ENCODE assay signal across 8 cellular contexts in the genomic region with DNA sequence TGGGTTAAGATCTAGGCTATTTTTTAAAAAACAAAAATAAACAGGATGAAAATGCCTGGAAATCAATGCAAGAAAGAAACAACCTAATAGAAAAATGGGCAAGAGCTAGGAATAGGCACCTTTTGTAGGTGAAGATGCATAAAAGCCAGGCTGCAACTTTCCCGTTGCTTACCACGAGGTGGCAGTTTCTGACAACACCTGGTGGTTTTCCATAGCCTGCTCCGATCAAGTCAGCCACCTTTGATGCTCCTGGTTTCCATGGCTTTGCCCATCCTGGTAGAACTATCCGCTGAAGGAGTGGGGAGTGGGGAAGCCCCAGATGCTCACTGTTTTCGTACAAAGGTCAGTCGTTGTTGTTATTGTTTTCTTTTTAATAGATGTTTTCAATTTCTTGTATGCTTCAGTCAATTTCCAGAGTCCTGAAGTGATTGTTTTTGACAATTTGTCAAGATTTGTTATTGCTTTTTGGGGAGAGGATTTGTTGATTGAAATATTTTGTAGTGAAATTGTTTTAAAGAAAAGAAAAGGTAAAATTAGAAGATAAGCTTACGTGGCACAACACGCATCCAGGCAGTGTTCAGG. TPM values are rescaled to one million over a fixed set of nuclear protein-coding genes. Genes with fewer than 3 reads are reported as not detected.
A peak's percentile ranks its signal among the peaks of the same experiment; 100 is the strongest.
DNase-seq lines count a peak whose midpoint lies in the region; ATAC-seq and TF ChIP-seq lines count a peak whose summit lies in the region.

No MANE protein-coding gene starts in this region.

- H3K27ac Mint-ChIP-seq in glutamatergic neuron (ENCODE audit: unreplicated experiment) (no peak overlapping the region), natural killer cell (no peak overlapping the region)
- no peak overlapping the region for H3K27ac Mint-ChIP-seq in activated T-cell treated with anti-CD3 and anti-CD28 coated beads, Interleukin-2, amount 50 U/mL, for 24 hours

- no peaks in the 10 kb centered on the region for H4K20me1 ChIP-seq in PC-3 (ENCODE audit: low read length)

- H3K4me2 ChIP-seq in PC-3 (ENCODE audit: low read length) = no peak overlapping the region

- H3K36me3 ChIP-seq in PC-3 (ENCODE audit: low read depth, low read length) = no peaks in the 10 kb centered on the region

- H3K4me3 ChIP-seq in AG09309 (ENCODE audit: control insufficient read depth, low read depth, low read length) (no peak overlapping the region), PC-3 (ENCODE audit: low read length) (no peak overlapping the region)

- H3K9me3 Mint-ChIP-seq in glutamatergic neuron (ENCODE audit: unreplicated experiment) (peaks cover 6% of the 10 kb centered on the region), natural killer cell (no peaks in the 10 kb centered on the region)
- no peaks in the 10 kb centered on the region for H3K9me3 Mint-ChIP-seq in activated T-cell treated with anti-CD3 and anti-CD28 coated beads, Interleukin-2, amount 50 U/mL, for 24 hours

- H3K9ac ChIP-seq in PC-3 (ENCODE audit: low read length) = no peak overlapping the region

- CTCF ChIA-PET in PC-3 (lab: Charles Lee) = interaction anchor here (0.5 to 0.6 kb wide), 4 partner anchors 12 to 1192 kb away, joined by 3 to 5 read pairs (median 4); no protein-coding TSS in a partner anchor

- no TSS peak for BruUV-seq in PC-3 (replicated peaks; lab: Mats Ljungman, UMichigan)

- H3K4me1 Mint-ChIP-seq in glutamatergic neuron (ENCODE audit: low read depth, unreplicated experiment) (no peaks in the 10 kb centered on the region), natural killer cell (no peaks in the 10 kb centered on the region)
- no peaks in the 10 kb centered on the region for H3K4me1 Mint-ChIP-seq in activated T-cell treated with anti-CD3 and anti-CD28 coated beads, Interleukin-2, amount 50 U/mL, for 24 hours (ENCODE audit: low read depth)

- no peaks in the 10 kb centered on the region for H3F3A ChIP-seq in PC-3 (ENCODE audit: low read length, unreplicated experiment)

- H3K79me2 ChIP-seq in PC-3 (ENCODE audit: low read length) = no peaks in the 10 kb centered on the region

- H3K9me3 ChIP-seq in PC-3 (ENCODE audit: low read length) = no peaks in the 10 kb centered on the region

- H3K4me1 ChIP-seq in PC-3 (ENCODE audit: insufficient read depth, low read length) = no peaks in the 10 kb centered on the region

- no peak overlapping the region for H3K4me3 Mint-ChIP-seq in glutamatergic neuron (ENCODE audit: unreplicated experiment)
- no peak overlapping the region for H3K4me3 Mint-ChIP-seq in natural killer cell
- no peak overlapping the region for H3K4me3 Mint-ChIP-seq in activated T-cell treated with anti-CD3 and anti-CD28 coated beads, Interleukin-2, amount 50 U/mL, for 24 hours

- ATAC-seq in PC-3 = peak; percentile 92
- no peak for ATAC-seq in GM19397 (IDR thresholded peaks at IDR 0.05; ENCODE audit: unreplicated experiment)
- no peak for ATAC-seq in HG03097 (IDR thresholded peaks at IDR 0.05; ENCODE audit: low FRiP score, unreplicated experiment)
- ATAC-seq in natural killer cell = no peak

- H3K27me3 Mint-ChIP-seq in glutamatergic neuron (ENCODE audit: unreplicated experiment) (no peaks in the 10 kb centered on the region), natural killer cell (ENCODE audit: low read depth in 2 of 2) (peaks cover 15 to 20% of the 10 kb centered on the region in 2 donors)
- peaks cover 5% of the 10 kb centered on the region for H3K27me3 Mint-ChIP-seq in activated T-cell treated with anti-CD3 and anti-CD28 coated beads, Interleukin-2, amount 50 U/mL, for 24 hours

- POLR2A ChIA-PET in PC-3 (lab: Charles Lee; ENCODE audit: unreplicated experiment) = no interaction called here

- TF ChIP-seq CTCF in AG09309 (IDR thresholded peaks at IDR 0.05; ENCODE audit: control insufficient read depth, insufficient read depth, low read depth, low read length, missing control alignments) (peak; percentile 56), PC-3 (conservative IDR thresholded peaks at IDR 0.05; ENCODE audit: low read depth, low read length) (peak; percentile 86), glutamatergic neuron (IDR thresholded peaks at IDR 0.05; ENCODE audit: partially characterized antibody, unreplicated experiment) (peak; percentile 27), natural killer cell (IDR thresholded peaks at IDR 0.05) (no peak)

- no peaks in the 10 kb centered on the region for H3K9me2 ChIP-seq in PC-3 (replicated peaks; ENCODE audit: low read length)

- H3K36me3 Mint-ChIP-seq in glutamatergic neuron (ENCODE audit: unreplicated experiment) (peaks cover 5% of the 10 kb centered on the region), natural killer cell (no peaks in the 10 kb centered on the region)
- H3K36me3 Mint-ChIP-seq in activated T-cell treated with anti-CD3 and anti-CD28 coated beads, Interleukin-2, amount 50 U/mL, for 24 hours (ENCODE audit: low read depth) = no peaks in the 10 kb centered on the region

- intact Hi-C loops in PC-3 (cut with micrococcal nuclease) = loop anchor here (5.0 to 10.0 kb wide), 2 partner anchors 52 to 130 kb away; a partner anchor contains a TSS
- intact Hi-C loops in natural killer cell (cut with micrococcal nuclease) = no loop called here

- peaks cover 36% of the 10 kb centered on the region for H3K27me3 ChIP-seq in PC-3 (ENCODE audit: low read length)

- H3K27ac ChIP-seq in PC-3 (ENCODE audit: low read length) = no peak overlapping the region

- DNase-seq in AG09309 (ENCODE audit: low read depth) (no peak), HT-29 (ENCODE audit: low spot score) (peak; percentile 74), PC-3 (peak; percentile 76), glutamatergic neuron (peak; percentile 27), natural killer cell (no peak)
- DNase-seq in activated T-cell treated with anti-CD3 and anti-CD28 coated beads, Interleukin-2, amount 50 U/mL, for 24 hours = no peak

- H2AFZ ChIP-seq in PC-3 (ENCODE audit: low read length) = no peak overlapping the region

RNA-seq across cellular contexts. Expression of a gene that starts 24.1 kb away (rescaled TPM):
- total RNA-seq in HT-29 (2014; rRNA removed; shearing (Covaris generic)) = 29.6 and 31.3 TPM in 2 replicates
- 40.0 and 66.6 TPM in 2 replicates for total RNA-seq in PC-3 (2014; rRNA removed)
- total RNA-seq in glutamatergic neuron (ENCODE audit: unreplicated experiment) = 80.5 TPM
- 100 to 1,000 TPM; 100 to 137 (median 112) TPM for total RNA-seq in natural killer cell

RNA-seq across cellular contexts. Expression of a gene that starts 32.1 kb away (rescaled TPM):
- total RNA-seq in HT-29 (2014; rRNA removed; shearing (Covaris generic)) = not detected in 2 replicates
- not detected in 2 replicates for total RNA-seq in PC-3 (2014; rRNA removed)
- 0.07 TPM for total RNA-seq in glutamatergic neuron (ENCODE audit: unreplicated experiment)
- total RNA-seq in natural killer cell = under 1 TPM in 2 of 3 donors, not detected in 1; 0.10 to 0.14 TPM

RNA-seq across cellular contexts. Expression of a gene that starts 32.3 kb away (rescaled TPM):
- not detected in 2 replicates for total RNA-seq in HT-29 (2014; rRNA removed; shearing (Covaris generic))
- total RNA-seq in PC-3 (2014; rRNA removed) = not detected in 2 replicates
- total RNA-seq in glutamatergic neuron (ENCODE audit: unreplicated experiment) = not detected
- total RNA-seq in natural killer cell = under 1 TPM in 1 of 3 donors, not detected in 2; 0.38 TPM

RNA-seq across cellular contexts. Expression of a gene that starts 33.2 kb away (rescaled TPM):
- total RNA-seq in HT-29 (2014; rRNA removed; shearing (Covaris generic)) = not detected in 2 replicates
- total RNA-seq in PC-3 (2014; rRNA removed) (not detected in 2 replicates), glutamatergic neuron (ENCODE audit: unreplicated experiment) (44.9 TPM), natural killer cell (not detected)

Comparison
In these comparisons a context has a peak if more than half of its experiments do, and no peak if none do; other contexts are left out.
1. DNase-seq: peak in HT-29 (single experiment), PC-3 (single experiment) and glutamatergic neuron (single experiment); none in AG09309 (single experiment), natural killer cell (single experiment) and activated T-cell treated with anti-CD3 and anti-CD28 coated beads, Interleukin-2, amount 50 U/mL, for 24 hours (single experiment).